In genomic region chr2:221480251-221480650, GRCh38 we compare ENCODE assay signal across 31 cellular contexts.
"Had no signal": no experiment of that assay in that cellular context is flagged by ENCODE, and none has a peak within 500 bp of the region (broad histone marks: within the 10 kb centered on the region; RNA-seq: fewer than 3 reads in every experiment).

No MANE protein-coding gene starts in this region.

- H3K9me3 Mint-ChIP-seq: dendritic cell treated with granulocyte-macrophage colony-stimulating factor and Interleukin-4, amounts not matched to agents 40 ng/mL and 50 ng/mL, for 4 days; endodermal cell; memory B cell; naive thymus-derived CD8-positive, alpha-beta T cell; neural crest cell; stimulated activated effector memory CD8-positive, alpha-beta T cell treated with anti-CD3 and anti-CD28 coated beads, Interleukin-12 subunit alpha, Interleukin-12 subunit beta, amount 100 ng/mL, for 72 hours had no signal

- H3K36me3 ChIP-seq: colonic mucosa, gastrocnemius medialis, prostate gland, thyroid gland, vagina had no signal

- H3K9ac ChIP-seq: parathyroid adenoma had no signal

- H3K27me3 ChIP-seq: colonic mucosa, gastrocnemius medialis, heart left ventricle, hepatocyte, right atrium auricular region, stomach, thyroid gland, vagina had no signal

- H3K79me2 ChIP-seq: parathyroid adenoma had no signal

- FAIRE-seq: kidney had no signal

- H3K4me3 ChIP-seq: colonic mucosa, gastrocnemius medialis, heart left ventricle, hepatocyte, lung, prostate gland, right atrium auricular region, smooth muscle cell, stomach, thyroid gland, vagina had no signal

- H3K4me1 ChIP-seq: colonic mucosa, prostate gland, vagina had no signal

- H3K4me2 ChIP-seq: hepatocyte, smooth muscle cell had no signal

- H3K27ac ChIP-seq: colonic mucosa, epithelial cell of prostate, gastrocnemius medialis, heart left ventricle, hepatocyte, parathyroid adenoma, prostate gland, right atrium auricular region, stomach, thyroid gland, vagina had no signal

- H3K36me3 Mint-ChIP-seq: naive thymus-derived CD8-positive, alpha-beta T cell; stimulated activated effector memory CD8-positive, alpha-beta T cell treated with anti-CD3 and anti-CD28 coated beads, Interleukin-12 subunit alpha, Interleukin-12 subunit beta, amount 100 ng/mL, for 72 hours had no signal

- ATAC-seq: esophagus mucosa; gastrocnemius medialis; heart left ventricle; left lobe of liver; naive thymus-derived CD8-positive, alpha-beta T cell; sciatic nerve; stimulated activated effector memory CD8-positive, alpha-beta T cell treated with anti-CD3 and anti-CD28 coated beads, Interleukin-12 subunit alpha, Interleukin-12 subunit beta, amount 100 ng/mL, for 72 hours had no signal

- H3K27ac Mint-ChIP-seq: dendritic cell treated with granulocyte-macrophage colony-stimulating factor and Interleukin-4, amounts not matched to agents 40 ng/mL and 50 ng/mL, for 4 days; endodermal cell; memory B cell; naive thymus-derived CD8-positive, alpha-beta T cell; stimulated activated effector memory CD8-positive, alpha-beta T cell treated with anti-CD3 and anti-CD28 coated beads, Interleukin-12 subunit alpha, Interleukin-12 subunit beta, amount 100 ng/mL, for 72 hours had no signal

- DNase-seq: colonic mucosa; effector CD8-positive, alpha-beta T cell; endodermal cell; foreskin fibroblast; gastrocnemius medialis; heart left ventricle; kidney; midbrain; naive thymus-derived CD8-positive, alpha-beta T cell; stimulated activated CD4-positive, alpha-beta T cell treated with anti-CD3 and anti-CD28 coated beads, Interleukin-12 subunit alpha, Interleukin-12 subunit beta, amount 100 ng/mL, for 4 hours; stimulated activated CD4-positive, alpha-beta T cell treated with anti-CD3 and anti-CD28 coated beads, Interleukin-1b, Interleukin-23, amount 100 ng/mL, for 48 hours; stimulated activated CD4-positive, alpha-beta T cell treated with anti-CD3 and anti-CD28 coated beads, Interleukin-4, amount 100 ng/mL, for 1 hour; stimulated activated naive CD4-positive, alpha-beta T cell treated with Interleukin-2 at 50 U/mL for 16 hours; stomach; thyroid gland; trophoblast cell had no signal
